Comparison of ENCODE assay signal across 8 cellular contexts in the genomic region with DNA sequence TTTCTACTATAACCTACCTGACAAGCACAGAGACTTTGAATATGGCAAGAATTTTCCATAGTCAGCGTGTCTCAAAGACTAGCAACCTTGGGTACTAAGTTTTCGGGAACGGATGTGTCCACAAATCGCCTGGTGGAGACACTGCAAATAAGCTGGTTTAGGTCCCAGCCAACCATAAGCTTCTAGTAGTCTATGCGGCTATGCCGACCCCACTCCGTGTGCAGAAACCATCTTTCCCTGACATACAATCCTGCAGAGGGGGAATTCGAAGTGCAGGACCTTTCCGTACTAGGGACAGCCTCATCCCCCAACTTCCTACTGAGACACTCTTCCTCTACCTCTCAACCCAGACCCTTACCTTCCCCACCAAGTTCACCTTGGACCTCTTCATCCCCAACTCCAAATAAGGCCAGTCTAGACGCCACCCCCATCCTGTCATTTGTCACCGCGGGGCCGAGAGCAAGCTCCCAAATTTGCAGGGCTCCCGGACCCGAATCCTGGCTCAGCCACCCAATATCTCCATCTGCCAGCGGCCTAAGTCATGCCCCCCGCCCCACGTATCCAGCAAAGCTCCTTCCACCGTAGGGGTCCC. TPM values are rescaled to one million over a fixed set of nuclear protein-coding genes. Genes with fewer than 3 reads are reported as not detected.
DNase-seq lines count a peak whose midpoint lies in the region; TF ChIP-seq lines count a peak whose summit lies in the region.

No MANE protein-coding gene starts in this region.

- H3K9me3 Mint-ChIP-seq in HFFc6 (no peaks in the 10 kb centered on the region), immature natural killer cell (no peaks in the 10 kb centered on the region)

- peak overlapping the region; percentile 58 for H3K27ac ChIP-seq in OCI-LY3 (ENCODE audit: low read length)

- H3K4me1 Mint-ChIP-seq in HFFc6 (ENCODE audit: low read depth) (peaks cover 31% of the 10 kb centered on the region), immature natural killer cell (peaks cover 46 to 59% of the 10 kb centered on the region in 2 donors)

- peaks cover 1% of the 10 kb centered on the region; the same call in 1 of the 2 replicates for H3K27me3 Mint-ChIP-seq in HFFc6 (ENCODE audit: insufficient read depth)
- peaks cover 4 to 8% (median 5%) of the 10 kb centered on the region in 3 donors for H3K27me3 Mint-ChIP-seq in immature natural killer cell (ENCODE audit: low read depth in 3 of 3)

- peaks cover 45% of the 10 kb centered on the region for H3K79me2 ChIP-seq in OCI-LY3 (ENCODE audit: low read length)

- TF ChIP-seq CTCF in HFFc6 (IDR thresholded peaks at IDR 0.05): no peak
- no peak for TF ChIP-seq CTCF in OCI-LY3 (IDR thresholded peaks at IDR 0.05; ENCODE audit: low read depth, low read length)
- TF ChIP-seq CTCF in astrocyte of the spinal cord (IDR thresholded peaks at IDR 0.05; ENCODE audit: low read depth, low read length): no peak

- H3K4me2 ChIP-seq in OCI-LY3 (ENCODE audit: low read length): peak overlapping the region; percentile 74

- H3K9me3 ChIP-seq in OCI-LY3 (ENCODE audit: insufficient read depth, low read length): no peaks in the 10 kb centered on the region

- H3K36me3 ChIP-seq in OCI-LY3 (replicated peaks; ENCODE audit: low read depth, low read length): no peaks in the 10 kb centered on the region

- H3K27ac Mint-ChIP-seq in HFFc6: peak overlapping the region; percentile 99
- H3K27ac Mint-ChIP-seq in immature natural killer cell: peak overlapping the region; percentile 89 to 100 (median 98)

- peak overlapping the region; percentile 86 for H3K9ac ChIP-seq in OCI-LY3 (ENCODE audit: low read length)

- H3K4me3 Mint-ChIP-seq in HFFc6 (peak overlapping the region; percentile 98), immature natural killer cell (peak overlapping the region; percentile 94 to 98 (median 96))

- H4K20me1 ChIP-seq in OCI-LY3 (ENCODE audit: insufficient read depth, low read length): peaks cover 9% of the 10 kb centered on the region; the same call in 1 of the 2 replicates

- DNase-seq in NCI-H2227 (lab: John Stamatoyannopoulos, UW; ENCODE audit: unreplicated experiment) (peak; percentile 26), NCI-H2227 treated with DMSO at 0.1 percent for 48 hours (lab: John Stamatoyannopoulos, UW) (no peak), HFFc6 (no peak), astrocyte of the spinal cord (ENCODE audit: low read depth, low spot score) (no peak), immature natural killer cell (peak in 1 of 3 donors; percentile 7), GF-D8 (lab: John Stamatoyannopoulos, UW) (no peak)
- peak; percentile 40 to 41 for DNase-seq in stimulated activated CD4-positive, alpha-beta T cell treated with anti-CD3 and anti-CD28 coated beads, Interleukin-2, amount 100 ng/mL, for 24 hours

- no peaks in the 10 kb centered on the region for H3K27me3 ChIP-seq in OCI-LY3 (ENCODE audit: low read depth, low read length)

- in situ Hi-C loops in astrocyte of the spinal cord (cut with HindIII; ENCODE audit: low sequenced_read_pairs): no loop called here

- H2AFZ ChIP-seq in OCI-LY3 (ENCODE audit: low read depth, low read length): peak overlapping the region; percentile 82

- H3K4me1 ChIP-seq in OCI-LY3 (ENCODE audit: low read length): peaks cover 14% of the 10 kb centered on the region

- peak overlapping the region; percentile 94 for H3K4me3 ChIP-seq in OCI-LY3 (ENCODE audit: low read length)
- peak overlapping the region; percentile 74 for H3K4me3 ChIP-seq in astrocyte of the spinal cord (ENCODE audit: low read depth, low read length)

- H3K36me3 Mint-ChIP-seq in HFFc6 (ENCODE audit: low read depth) (no peaks in the 10 kb centered on the region), immature natural killer cell (no peaks in the 10 kb centered on the region)

RNA-seq across cellular contexts. Expression of a gene that starts 0.5 kb away (rescaled TPM):
- total RNA-seq in HFFc6 (2021; fragmentation: NEBNext Ultra II Directional; extraction: Animal tissue kit (Norgen Biotek cat#: 25700)): 10 to 100 TPM; 72.5 to 84.9 (median 79.2) TPM
- polyA plus RNA-seq in immature natural killer cell: 100 to 1,000 TPM in 2 of 3 donors, 10 to 100 TPM in 1; 99.2 to 125 (median 105) TPM

RNA-seq across cellular contexts. Expression of a gene that starts 57.8 kb away (rescaled TPM):
- under 1 TPM in 5 of 6 experiments, not detected in 1; 0.05 to 0.46 (median 0.05) TPM for total RNA-seq in HFFc6 (2021; fragmentation: NEBNext Ultra II Directional; extraction: Animal tissue kit (Norgen Biotek cat#: 25700))
- polyA plus RNA-seq in immature natural killer cell: under 1 TPM in 1 of 3 donors, not detected in 2; 0.07 TPM

Comparison
In these comparisons a context has a peak if more than half of its experiments do, and no peak if none do; other contexts are left out.
1. DNase-seq: peak in NCI-H2227 (single experiment) and stimulated activated CD4-positive, alpha-beta T cell treated with anti-CD3 and anti-CD28 coated beads, Interleukin-2, amount 100 ng/mL, for 24 hours (2 of 2); none in NCI-H2227 treated with DMSO at 0.1 percent for 48 hours (single experiment), HFFc6 (single experiment), astrocyte of the spinal cord (single experiment) and GF-D8 (single experiment).